Comparison of ENCODE assay signal across 2 cellular contexts in the genomic region with DNA sequence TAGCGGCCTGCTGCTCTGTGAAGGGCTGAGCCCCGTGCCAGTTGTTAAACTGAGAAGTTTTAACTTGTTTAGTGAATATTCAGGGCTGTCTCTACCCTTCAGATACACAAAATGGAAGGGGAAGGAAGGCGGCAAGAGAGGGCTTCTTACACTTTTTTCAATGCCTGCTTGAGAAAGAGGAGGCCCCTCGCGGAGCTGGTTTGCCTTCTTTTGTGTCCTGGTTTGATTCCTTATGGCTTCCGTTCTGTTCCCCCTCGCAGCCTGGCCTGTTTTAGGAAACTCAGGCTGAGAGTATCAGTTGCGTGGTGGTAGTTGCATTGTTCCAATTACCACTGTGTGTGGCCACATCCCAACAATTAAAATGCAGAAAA.
A peak's percentile ranks its signal among the peaks of the same experiment; 100 is the strongest.
TF ChIP-seq lines count a peak whose summit lies in the region.

No MANE protein-coding gene starts in this region.

TF ChIP-seq in H1, 55 proteins besides CTCF, POLR2A, EP300 and RAD21:
- TF ChIP-seq PHF8 (conservative IDR thresholded peaks at IDR 0.05; ENCODE audit: low read depth, low read length) (0 out of 2 replicates have a peak, but pooled peaks have one; percentile 22), CEBPB (IDR thresholded peaks at IDR 0.05; ENCODE audit: low read depth, low read length) (no peak)
TF ChIP-seq in H1: peak in this region for 1.

TF ChIP-seq in HEK293T, 16 proteins besides CTCF, POLR2A, EP300 and RAD21:
- no peak for TF ChIP-seq CTBP1 (IDR thresholded peaks at IDR 0.05; ENCODE audit: borderline replicate concordance)
- TF ChIP-seq NFRKB (IDR thresholded peaks at IDR 0.05): no peak
- no peak for TF ChIP-seq LEF1 (IDR thresholded peaks at IDR 0.05; ENCODE audit: borderline replicate concordance)
- TF ChIP-seq, protein P1, sequence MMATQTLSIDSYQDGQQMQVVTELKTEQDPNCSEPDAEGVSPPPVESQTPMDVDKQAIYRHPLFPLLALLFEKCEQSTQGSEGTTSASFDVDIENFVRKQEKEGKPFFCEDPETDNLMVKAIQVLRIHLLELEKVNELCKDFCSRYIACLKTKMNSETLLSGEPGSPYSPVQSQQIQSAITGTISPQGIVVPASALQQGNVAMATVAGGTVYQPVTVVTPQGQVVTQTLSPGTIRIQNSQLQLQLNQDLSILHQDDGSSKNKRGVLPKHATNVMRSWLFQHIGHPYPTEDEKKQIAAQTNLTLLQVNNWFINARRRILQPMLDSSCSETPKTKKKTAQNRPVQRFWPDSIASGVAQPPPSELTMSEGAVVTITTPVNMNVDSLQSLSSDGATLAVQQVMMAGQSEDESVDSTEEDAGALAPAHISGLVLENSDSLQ (IDR thresholded peaks at IDR 0.05): no peak
- no peak for TF ChIP-seq ZNF384 (IDR thresholded peaks at IDR 0.05)
- TF ChIP-seq FOXA1 (IDR thresholded peaks at IDR 0.05): no peak
- no peak for TF ChIP-seq SUZ12 (IDR thresholded peaks at IDR 0.05)
- TF ChIP-seq TARDBP (IDR thresholded peaks at IDR 0.05): no peak
- no peak for TF ChIP-seq ELF4 (IDR thresholded peaks at IDR 0.05)
- TF ChIP-seq FOXK2 (IDR thresholded peaks at IDR 0.05): no peak
- TF ChIP-seq BHLHE40 (IDR thresholded peaks at IDR 0.05; ENCODE audit: borderline replicate concordance): no peak
- TF ChIP-seq FOXM1 (IDR thresholded peaks at IDR 0.05; ENCODE audit: borderline replicate concordance): no peak
- TF ChIP-seq HDGF (IDR thresholded peaks at IDR 0.05; ENCODE audit: borderline replicate concordance): no peak
- TF ChIP-seq SP1 (IDR thresholded peaks at IDR 0.05): no peak
